ENCODE assay signal across 8 cellular contexts in genomic region chr1:35726814-35727433, GRCh38. TPM values are rescaled to one million over a fixed set of nuclear protein-coding genes. Genes with fewer than 3 reads are reported as not detected.
DNase-seq lines count a peak whose midpoint lies in the region; ATAC-seq and TF ChIP-seq lines count a peak whose summit lies in the region.

No MANE protein-coding gene starts in this region.

- no peak overlapping the region for H2AFZ ChIP-seq in HCT116 (ENCODE audit: low read depth, low read length, poor library complexity, severe bottlenecking)

- RAD21 ChIA-PET in HCT116 (lab: Charles Lee; ENCODE audit: low non-redundant PET in 1 of 2, low total read pairs in 2 of 2, uncharacterized antibody in 2 of 2, unreplicated experiment in 2 of 2) = interaction anchor here in 1 of 2 experiments (1.2 kb wide), 1 partner anchor 158 kb away, joined by 3 read pairs; no protein-coding TSS in a partner anchor

- peaks cover 6% of the 10 kb centered on the region for H3K4me1 Mint-ChIP-seq in CD14-positive monocyte
- H3K4me1 Mint-ChIP-seq in effector memory CD8-positive, alpha-beta T cell (ENCODE audit: low read depth in 2 of 2) = peaks cover 6% of the 10 kb centered on the region in 2 donors

- H3K4me1 ChIP-seq in HCT116 (ENCODE audit: control insufficient read depth in 1 of 2, insufficient read depth in 2 of 2, low read length in 2 of 2) (no peaks in the 10 kb centered on the region), tibial nerve (peaks cover 0 to 17% (median 2%) of the 10 kb centered on the region in 4 donors)

- ATAC-seq in HCT116 (peak; percentile 95), GM21447 (IDR thresholded peaks at IDR 0.05; ENCODE audit: unreplicated experiment) (no peak)
- peak; percentile 90 for ATAC-seq in effector memory CD8-positive, alpha-beta T cell (replicated peaks)

- CTCF ChIA-PET in HCT116 (lab: Charles Lee) = interaction anchor here (1.2 to 7.0 kb wide), 12 partner anchors 9 to 276 kb away, joined by 3 to 49 read pairs (median 5); partner anchors contain the start of genes AGO1 and C1orf216

- H3K4me3 ChIP-seq in HCT116 (replicated peaks in 1 of 2; ENCODE audit: low read depth in 1 of 2, low read length in 2 of 2) (no peak overlapping the region), tibial nerve (no peak overlapping the region)

- peak overlapping the region in 1 of 7 donors; percentile 32 for H3K27ac Mint-ChIP-seq in CD14-positive monocyte
- H3K27ac Mint-ChIP-seq in effector memory CD8-positive, alpha-beta T cell = no peak overlapping the region

- no peak for TF ChIP-seq EP300 in tibial nerve (IDR thresholded peaks at IDR 0.05)

- H3K27me3 Mint-ChIP-seq in CD14-positive monocyte (ENCODE audit: low read depth in 3 of 3) = peaks cover 0 to 3% (median 2%) of the 10 kb centered on the region in 3 donors
- H3K27me3 Mint-ChIP-seq in effector memory CD8-positive, alpha-beta T cell = no peaks in the 10 kb centered on the region

- DNase-seq in CD14-positive monocyte (ENCODE audit: low spot score) (no peak), HCT116 (ENCODE audit: low read depth, low spot score) (peak; percentile 24), NCI-H526 treated with DMSO at 0.1 percent for 48 hours (lab: John Stamatoyannopoulos, UW) (peak; percentile 59), middle frontal gyrus (ENCODE audit: extremely low spot score, low spot score) (peak; percentile 67), tibial nerve (ENCODE audit: low spot score in 2 of 2) (peak in 1 of 2 donors; percentile 48)
- DNase-seq in activated CD4-positive, alpha-beta T cell treated with anti-CD3 and anti-CD28 coated beads, Interleukin-2, amount 50 U/mL, for 1 hour = peak; percentile 46
- DNase-seq in effector memory CD8-positive, alpha-beta T cell = peak; percentile 42 to 48 (median 46)

- intact Hi-C loops in CD14-positive monocyte (cut with micrococcal nuclease) (loop anchor here in 1 of 2 donors (2.0 kb wide), 1 partner anchor 158 kb away; no protein-coding TSS in a partner anchor), HCT116 (cut with micrococcal nuclease) (loop anchor here (1.0 to 2.0 kb wide), 3 partner anchors 48 to 276 kb away; no protein-coding TSS in a partner anchor)

- POLR2A ChIA-PET in HCT116 (lab: Charles Lee) = interaction anchor here (0.8 to 1.6 kb wide), 3 partner anchors 12 to 156 kb away, joined by 3 to 6 read pairs (median 5); partner anchors contain the start of gene TFAP2E

- H3K27ac ChIP-seq in HCT116 (ENCODE audit: low read depth, low read length) = no peak overlapping the region
- H3K27ac ChIP-seq in tibial nerve = no peak overlapping the region

- 6 to 7% methylated on average over 4 to 5 of the region's 5 CpGs for WGBS in tibial nerve, 2 donors

- no peaks in the 10 kb centered on the region for H3K9me3 Mint-ChIP-seq in CD14-positive monocyte
- H3K9me3 Mint-ChIP-seq in effector memory CD8-positive, alpha-beta T cell = no peaks in the 10 kb centered on the region

- H3K27me3 ChIP-seq in HCT116 (ENCODE audit: insufficient read depth, low read length) = no peaks in the 10 kb centered on the region
- H3K27me3 ChIP-seq in tibial nerve = no peaks in the 10 kb centered on the region

- H3K4me2 ChIP-seq in HCT116 (ENCODE audit: low read length) = no peak overlapping the region

- TF ChIP-seq CTCF in CD14-positive monocyte (IDR thresholded peaks at IDR 0.05) (peak; percentile 91), HCT116 (IDR thresholded peaks at IDR 0.05 in 2 of 3, conservative IDR thresholded peaks at IDR 0.05 in 1 of 3; ENCODE audit: borderline replicate concordance in 1 of 3, insufficient read depth in 1 of 3, low read depth in 2 of 3, low read length in 2 of 3) (peak; percentile 78 to 88 (median 83); a peak in 5 of 6 replicates), tibial nerve (IDR thresholded peaks at IDR 0.05) (peak; percentile 79 to 85 (median 80))

- H3K36me3 Mint-ChIP-seq in CD14-positive monocyte = peaks cover 15 to 31% of the 10 kb centered on the region in 2 donors
- no peaks in the 10 kb centered on the region for H3K36me3 Mint-ChIP-seq in effector memory CD8-positive, alpha-beta T cell (ENCODE audit: insufficient read depth)

- H3K4me3 Mint-ChIP-seq in CD14-positive monocyte = no peak overlapping the region
- no peak overlapping the region for H3K4me3 Mint-ChIP-seq in effector memory CD8-positive, alpha-beta T cell

- H3K9me3 ChIP-seq in HCT116 (ENCODE audit: control insufficient read depth in 1 of 2, insufficient read depth in 1 of 2, low read depth in 1 of 2, low read length in 2 of 2) (no peaks in the 10 kb centered on the region), tibial nerve (no peaks in the 10 kb centered on the region)

- no peaks in the 10 kb centered on the region; a peak in 1 of 4 replicates for H3K36me3 ChIP-seq in HCT116 (ENCODE audit: control insufficient read depth in 1 of 2, insufficient read depth in 2 of 2, low read length in 2 of 2)
- no peaks in the 10 kb centered on the region for H3K36me3 ChIP-seq in tibial nerve

- H4K20me1 ChIP-seq in HCT116 (ENCODE audit: insufficient read depth) = no peaks in the 10 kb centered on the region

- no peak for TF ChIP-seq POLR2A in HCT116 (IDR thresholded peaks at IDR 0.05; ENCODE audit: borderline replicate concordance, extremely low read depth, insufficient read depth, insufficient read length)
- no peak for TF ChIP-seq POLR2A in tibial nerve (IDR thresholded peaks at IDR 0.05)

- BruUV-seq in HCT116 (replicated peaks; lab: Mats Ljungman, UMichigan) = no TSS peak

- no peaks in the 10 kb centered on the region for H3K79me2 ChIP-seq in HCT116 (ENCODE audit: insufficient read depth, low read length)

- H3K9me2 ChIP-seq in HCT116 (ENCODE audit: insufficient read depth) = no peaks in the 10 kb centered on the region

- no peak overlapping the region for H3K9ac ChIP-seq in HCT116 (ENCODE audit: low read length)

- peak; percentile 88 for TF ChIP-seq RAD21 in HCT116 (IDR thresholded peaks at IDR 0.05; ENCODE audit: low read depth)

TF ChIP-seq in HCT116, 20 proteins besides CTCF, POLR2A, EP300 and RAD21:
- TF ChIP-seq REST (IDR thresholded peaks at IDR 0.05; ENCODE audit: low read depth) (no peak), YY1 (IDR thresholded peaks at IDR 0.05; ENCODE audit: extremely low read depth, insufficient replicate concordance, low read depth, low read length) (no peak)

RNA-seq across cellular contexts. Expression of gene C1orf216, which starts 8.2 kb away (rescaled TPM):
- 1 to 10 TPM; 7.7 to 8.9 TPM for polyA plus RNA-seq in CD14-positive monocyte
- total RNA-seq in HCT116 (2021; ENCODE audit: unreplicated experiment) (13.9 TPM), tibial nerve (10 to 100 TPM; 23.4 to 28.3 (median 26.8) TPM)
- polyA plus RNA-seq in HCT116 (2012) = 8.4 and 10.3 TPM in 2 replicates

RNA-seq across cellular contexts. Expression of gene CLSPN, which starts 42.9 kb away (rescaled TPM):
- polyA plus RNA-seq in CD14-positive monocyte = under 1 TPM in 1 of 2 donors, not detected in 1; 0.13 TPM
- total RNA-seq in HCT116 (2021; ENCODE audit: unreplicated experiment) = 35.2 TPM
- 7.3 and 10.9 TPM in 2 replicates for polyA plus RNA-seq in HCT116 (2012)
- total RNA-seq in tibial nerve = under 1 TPM in 3 of 4 donors, not detected in 1; under 0.01 to 0.42 (median 0.30) TPM

Comparison
In these comparisons a context has a peak if more than half of its experiments do, and no peak if none do; other contexts are left out.
1. RNA of gene CLSPN, which starts 42.9 kb away (total RNA-seq): 35.2 TPM in HCT116 (single experiment); under 0.01 to 0.42 TPM in tibial nerve; every median in the first group is over 10 times any median in the second.
2. Peak in every context shown above with its lines, with median percentiles within 50 percentile points of each other: CTCF ChIP-seq.